Comparison of ENCODE assay signal across 1 cellular context in the genomic region with DNA sequence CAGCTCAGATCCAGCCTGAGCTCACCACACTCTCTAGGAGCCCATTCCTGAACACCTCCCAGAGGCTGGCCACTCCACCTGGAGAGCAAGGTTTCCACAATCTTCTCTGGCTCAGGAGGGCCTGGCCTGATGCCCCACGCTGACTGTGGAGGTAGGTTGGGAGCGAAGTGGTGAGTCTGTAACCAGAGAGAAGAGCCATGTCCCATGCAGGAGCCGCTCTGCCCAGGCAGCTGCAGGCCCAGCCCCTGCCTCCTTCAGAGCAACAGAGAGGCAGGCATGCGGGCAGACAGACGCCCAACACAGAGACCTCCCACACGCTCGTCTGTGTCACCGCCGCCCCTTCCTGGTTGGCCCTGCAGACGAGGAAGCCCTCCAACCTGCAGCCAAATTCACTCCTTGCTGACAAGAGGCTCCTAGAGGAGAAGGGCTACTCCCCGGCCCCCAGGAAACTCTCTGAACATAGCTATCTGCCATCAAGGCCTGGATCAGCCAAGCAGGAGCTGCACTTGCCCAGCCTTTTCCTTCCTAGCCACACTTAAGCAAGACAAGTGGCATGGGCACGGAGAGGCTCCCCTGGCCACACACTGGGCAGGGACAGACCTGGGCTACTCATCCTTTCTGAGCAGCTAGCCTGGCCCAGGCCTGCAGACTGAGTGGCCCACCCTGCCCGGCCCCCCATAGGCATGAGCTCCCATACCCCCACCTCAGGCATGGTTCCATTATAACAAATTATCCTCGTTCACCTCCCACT.
TF ChIP-seq lines count a peak whose summit lies in the region.

No MANE protein-coding gene starts in this region.

TF ChIP-seq in HepG2, 621 proteins besides CTCF, POLR2A, EP300 and RAD21 (continued from another document):
- TF ChIP-seq SRF (IDR thresholded peaks at IDR 0.05; ENCODE audit: low read depth, low read length) (no peak), ZNF225 (CRISPR knock-in tag; IDR thresholded peaks at IDR 0.05) (no peak), KMT2B (CRISPR knock-in tag; IDR thresholded peaks at IDR 0.05) (no peak), RFX3 (CRISPR knock-in tag; IDR thresholded peaks at IDR 0.05) (no peak), ZUFSP (CRISPR knock-in tag; IDR thresholded peaks at IDR 0.05; ENCODE audit: borderline replicate concordance) (no peak), ZNF331 (CRISPR knock-in tag; IDR thresholded peaks at IDR 0.05) (no peak)
